In the genomic region with DNA sequence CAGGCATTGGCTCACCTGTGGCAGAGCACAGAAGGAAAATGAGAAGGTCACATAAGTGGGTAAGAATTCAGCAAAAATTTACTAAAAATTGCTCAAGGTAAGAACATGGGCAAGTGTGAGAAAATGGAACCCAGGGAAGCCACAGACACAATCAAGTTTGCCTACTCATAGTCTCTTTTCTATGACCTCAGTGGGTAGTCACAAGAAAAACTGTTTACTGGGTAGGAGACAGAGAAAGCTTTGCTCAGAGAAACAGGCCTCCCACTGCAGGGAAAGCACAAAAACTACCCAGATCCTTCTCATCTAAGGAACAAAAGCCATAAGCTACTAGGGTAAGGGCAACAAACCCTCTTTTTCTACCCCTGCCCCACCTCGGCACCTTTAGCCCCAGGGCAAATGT, we compare ENCODE assay signal across 23 cellular contexts. TPM values are rescaled to one million over a fixed set of nuclear protein-coding genes. Genes with fewer than 3 reads are reported as not detected.
DNase-seq lines count a peak whose midpoint lies in the region; ATAC-seq and TF ChIP-seq lines count a peak whose summit lies in the region.
"Had no signal": no experiment of that assay in that cellular context is flagged by ENCODE, and none has a peak within 500 bp of the region (broad histone marks: within the 10 kb centered on the region; RNA-seq: fewer than 3 reads in every experiment).

No MANE protein-coding gene starts in this region.

- CTCF ChIA-PET in activated naive CD4-positive, alpha-beta T cell treated with anti-CD3 and anti-CD28 coated beads for 36 hours (lab: Charles Lee) = interaction anchor here (1.2 kb wide), 1 partner anchor 57 kb away, joined by 4 read pairs; no protein-coding TSS in a partner anchor
- CTCF ChIA-PET in WTC11 (lab: Charles Lee) = interaction anchor here (1.1 kb wide), 1 partner anchor 35 kb away, joined by 4 read pairs; a partner anchor contains a TSS

- TF ChIP-seq CTCF in WTC11 (IDR thresholded peaks at IDR 0.05) (no peak), GM10266 (IDR thresholded peaks at IDR 0.05; ENCODE audit: control insufficient read depth, insufficient read depth, low read depth, missing control alignments) (no peak), testis (IDR thresholded peaks at IDR 0.05) (no peak)

- H3K27ac Mint-ChIP-seq in activated naive CD4-positive, alpha-beta T cell treated with anti-CD3 and anti-CD28 coated beads for 36 hours = no peak overlapping the region
- peak overlapping the region; percentile 52 for H3K27ac Mint-ChIP-seq in WTC11
- no peak overlapping the region for H3K27ac Mint-ChIP-seq in stimulated activated effector memory CD8-positive, alpha-beta T cell treated with anti-CD3 and anti-CD28 coated beads, Interleukin-12 subunit alpha, Interleukin-12 subunit beta, amount 100 ng/mL, for 72 hours
- H3K27ac Mint-ChIP-seq: activated naive CD8-positive, alpha-beta T cell treated with anti-CD3 and anti-CD28 coated beads, Interleukin-2, amount 10 ng/mL, durations not matched to agents 7 days and 5 days; dendritic cell treated with granulocyte-macrophage colony-stimulating factor and Interleukin-4, amounts not matched to agents 40 ng/mL and 50 ng/mL, for 4 days; nephron; T-helper 1 cell treated with Interleukin-12 subunit alpha and Interleukin-12 subunit beta and Interleukin-4 antibody, amounts not matched to agents 30 μg/mL and 1 μg/mL, for 36 hours had no signal

- H3K36me3 ChIP-seq in testis (ENCODE audit: low read depth, missing control alignments) = no peaks in the 10 kb centered on the region
- H3K36me3 ChIP-seq: BLaER1 treated with 17β-estradiol and CSF1 and Interleukin-3, amounts not matched to agents 10 nM and 100 nM; esophagus squamous epithelium; upper lobe of right lung had no signal

- WGBS in testis, 2 donors = 78 to 89% methylated on average over 1 of the region's 1 CpG

- ATAC-seq in GM21367 (IDR thresholded peaks at IDR 0.05; ENCODE audit: unreplicated experiment) = peak; percentile 20
- peak; percentile 24; the same call in 1 of the 2 replicates for ATAC-seq in WTC11
- peak; percentile 93 for ATAC-seq in stimulated activated effector memory CD8-positive, alpha-beta T cell treated with anti-CD3 and anti-CD28 coated beads, Interleukin-12 subunit alpha, Interleukin-12 subunit beta, amount 100 ng/mL, for 72 hours
- ATAC-seq: upper lobe of right lung had no signal

- no peaks in the 10 kb centered on the region for H3K4me1 ChIP-seq in testis
- H3K4me1 ChIP-seq: esophagus squamous epithelium, upper lobe of right lung had no signal

- no peak overlapping the region for H3K4me3 Mint-ChIP-seq in activated naive CD4-positive, alpha-beta T cell treated with anti-CD3 and anti-CD28 coated beads for 36 hours
- no peak overlapping the region for H3K4me3 Mint-ChIP-seq in WTC11
- H3K4me3 Mint-ChIP-seq in stimulated activated effector memory CD8-positive, alpha-beta T cell treated with anti-CD3 and anti-CD28 coated beads, Interleukin-12 subunit alpha, Interleukin-12 subunit beta, amount 100 ng/mL, for 72 hours = no peak overlapping the region
- H3K4me3 Mint-ChIP-seq: activated naive CD8-positive, alpha-beta T cell treated with anti-CD3 and anti-CD28 coated beads, Interleukin-2, amount 10 ng/mL, durations not matched to agents 7 days and 5 days; dendritic cell treated with granulocyte-macrophage colony-stimulating factor and Interleukin-4, amounts not matched to agents 40 ng/mL and 50 ng/mL, for 4 days; nephron; T-helper 1 cell treated with Interleukin-12 subunit alpha and Interleukin-12 subunit beta and Interleukin-4 antibody, amounts not matched to agents 30 μg/mL and 1 μg/mL, for 36 hours had no signal

- H3K9me3 ChIP-seq in testis = no peaks in the 10 kb centered on the region
- H3K9me3 ChIP-seq: esophagus squamous epithelium, upper lobe of right lung had no signal

- peak; percentile 28 for DNase-seq in activated naive CD4-positive, alpha-beta T cell treated with anti-CD3 and anti-CD28 coated beads for 36 hours
- DNase-seq in activated naive CD4-positive, alpha-beta T cell (lab: John Stamatoyannopoulos, UW) = no peak
- DNase-seq in WTC11 (ENCODE audit: low spot score) (no peak), GM10266 (ENCODE audit: extremely low spot score) (no peak), testis (no peak)
- no peak for DNase-seq in stimulated activated effector memory CD8-positive, alpha-beta T cell treated with anti-CD3 and anti-CD28 coated beads, Interleukin-12 subunit alpha, Interleukin-12 subunit beta, amount 100 ng/mL, for 72 hours (ENCODE audit: low spot score in 2 of 2)
- DNase-seq: activated CD4-positive, alpha-beta T cell treated with anti-CD3 and anti-CD28 coated beads, Interleukin-2, amount 50 U/mL, for 48 hours; activated naive CD8-positive, alpha-beta T cell treated with anti-CD3 and anti-CD28 coated beads, Interleukin-2, amount 10 ng/mL, durations not matched to agents 7 days and 5 days; COR-L47; DMS53; esophagus squamous epithelium; GOT3; IMR-90; NCI-H1694; OCI-M1; upper lobe of right lung had no signal

- POLR2A ChIA-PET in WTC11 (lab: Charles Lee) = no interaction called here

- H3K27me3 ChIP-seq in testis = no peaks in the 10 kb centered on the region
- H3K27me3 ChIP-seq: BLaER1 treated with 17β-estradiol and CSF1 and Interleukin-3, amounts not matched to agents 10 nM and 100 nM; esophagus squamous epithelium; upper lobe of right lung had no signal

- peaks cover 2% of the 10 kb centered on the region for H3K36me3 Mint-ChIP-seq in activated naive CD4-positive, alpha-beta T cell treated with anti-CD3 and anti-CD28 coated beads for 36 hours (ENCODE audit: low read depth)
- no peaks in the 10 kb centered on the region for H3K36me3 Mint-ChIP-seq in WTC11
- H3K36me3 Mint-ChIP-seq in stimulated activated effector memory CD8-positive, alpha-beta T cell treated with anti-CD3 and anti-CD28 coated beads, Interleukin-12 subunit alpha, Interleukin-12 subunit beta, amount 100 ng/mL, for 72 hours = no peaks in the 10 kb centered on the region

- H3K4me1 Mint-ChIP-seq in activated naive CD4-positive, alpha-beta T cell treated with anti-CD3 and anti-CD28 coated beads for 36 hours (ENCODE audit: low read depth) = peaks cover 32% of the 10 kb centered on the region
- peaks cover 67% of the 10 kb centered on the region for H3K4me1 Mint-ChIP-seq in WTC11
- H3K4me1 Mint-ChIP-seq in stimulated activated effector memory CD8-positive, alpha-beta T cell treated with anti-CD3 and anti-CD28 coated beads, Interleukin-12 subunit alpha, Interleukin-12 subunit beta, amount 100 ng/mL, for 72 hours = peaks cover 6% of the 10 kb centered on the region
- H3K4me1 Mint-ChIP-seq: nephron had no signal

- no peaks in the 10 kb centered on the region for H3K9me3 Mint-ChIP-seq in activated naive CD4-positive, alpha-beta T cell treated with anti-CD3 and anti-CD28 coated beads for 36 hours
- H3K9me3 Mint-ChIP-seq in WTC11 = no peaks in the 10 kb centered on the region
- no peaks in the 10 kb centered on the region for H3K9me3 Mint-ChIP-seq in stimulated activated effector memory CD8-positive, alpha-beta T cell treated with anti-CD3 and anti-CD28 coated beads, Interleukin-12 subunit alpha, Interleukin-12 subunit beta, amount 100 ng/mL, for 72 hours

- no peak overlapping the region for H3K4me3 ChIP-seq in testis
- H3K4me3 ChIP-seq: BLaER1 treated with 17β-estradiol and CSF1 and Interleukin-3, amounts not matched to agents 10 nM and 100 nM; esophagus squamous epithelium; lung; SK-N-MC; upper lobe of right lung had no signal

- intact Hi-C loops in activated naive CD4-positive, alpha-beta T cell treated with anti-CD3 and anti-CD28 coated beads for 36 hours (cut with micrococcal nuclease) = loop anchor here (1.0 kb wide), 2 partner anchors 9 to 33 kb away; no protein-coding TSS in a partner anchor
- intact Hi-C loops in testis (cut with DNase I; ENCODE audit: low total_unique reads) = no loop called here

- no peak for TF ChIP-seq POLR2A in testis (IDR thresholded peaks at IDR 0.05)

- no peak overlapping the region for H3K27ac ChIP-seq in testis
- H3K27ac ChIP-seq: BLaER1 treated with 17β-estradiol and CSF1 and Interleukin-3, amounts not matched to agents 10 nM and 100 nM; esophagus squamous epithelium; SK-N-MC; upper lobe of right lung had no signal

- no peaks in the 10 kb centered on the region for H3K27me3 Mint-ChIP-seq in activated naive CD4-positive, alpha-beta T cell treated with anti-CD3 and anti-CD28 coated beads for 36 hours (ENCODE audit: low read depth)
- H3K27me3 Mint-ChIP-seq in WTC11 (ENCODE audit: low read depth) = no peaks in the 10 kb centered on the region
- H3K27me3 Mint-ChIP-seq: dendritic cell treated with granulocyte-macrophage colony-stimulating factor and Interleukin-4, amounts not matched to agents 40 ng/mL and 50 ng/mL, for 4 days had no signal

TF ChIP-seq in WTC11, 78 proteins besides CTCF, POLR2A, EP300 and RAD21 (continues in another document):
- TF ChIP-seq, protein P1, sequence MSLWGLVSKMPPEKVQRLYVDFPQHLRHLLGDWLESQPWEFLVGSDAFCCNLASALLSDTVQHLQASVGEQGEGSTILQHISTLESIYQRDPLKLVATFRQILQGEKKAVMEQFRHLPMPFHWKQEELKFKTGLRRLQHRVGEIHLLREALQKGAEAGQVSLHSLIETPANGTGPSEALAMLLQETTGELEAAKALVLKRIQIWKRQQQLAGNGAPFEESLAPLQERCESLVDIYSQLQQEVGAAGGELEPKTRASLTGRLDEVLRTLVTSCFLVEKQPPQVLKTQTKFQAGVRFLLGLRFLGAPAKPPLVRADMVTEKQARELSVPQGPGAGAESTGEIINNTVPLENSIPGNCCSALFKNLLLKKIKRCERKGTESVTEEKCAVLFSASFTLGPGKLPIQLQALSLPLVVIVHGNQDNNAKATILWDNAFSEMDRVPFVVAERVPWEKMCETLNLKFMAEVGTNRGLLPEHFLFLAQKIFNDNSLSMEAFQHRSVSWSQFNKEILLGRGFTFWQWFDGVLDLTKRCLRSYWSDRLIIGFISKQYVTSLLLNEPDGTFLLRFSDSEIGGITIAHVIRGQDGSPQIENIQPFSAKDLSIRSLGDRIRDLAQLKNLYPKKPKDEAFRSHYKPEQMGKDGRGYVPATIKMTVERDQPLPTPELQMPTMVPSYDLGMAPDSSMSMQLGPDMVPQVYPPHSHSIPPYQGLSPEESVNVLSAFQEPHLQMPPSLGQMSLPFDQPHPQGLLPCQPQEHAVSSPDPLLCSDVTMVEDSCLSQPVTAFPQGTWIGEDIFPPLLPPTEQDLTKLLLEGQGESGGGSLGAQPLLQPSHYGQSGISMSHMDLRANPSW (CRISPR knock-in tag; conservative IDR thresholded peaks at IDR 0.05; ENCODE audit: low read depth) = no peak
- TF ChIP-seq, protein P2, sequence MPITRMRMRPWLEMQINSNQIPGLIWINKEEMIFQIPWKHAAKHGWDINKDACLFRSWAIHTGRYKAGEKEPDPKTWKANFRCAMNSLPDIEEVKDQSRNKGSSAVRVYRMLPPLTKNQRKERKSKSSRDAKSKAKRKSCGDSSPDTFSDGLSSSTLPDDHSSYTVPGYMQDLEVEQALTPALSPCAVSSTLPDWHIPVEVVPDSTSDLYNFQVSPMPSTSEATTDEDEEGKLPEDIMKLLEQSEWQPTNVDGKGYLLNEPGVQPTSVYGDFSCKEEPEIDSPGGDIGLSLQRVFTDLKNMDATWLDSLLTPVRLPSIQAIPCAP (CRISPR knock-in tag; IDR thresholded peaks at IDR 0.05) = no peak
- no peak for TF ChIP-seq CBFB (CRISPR knock-in tag; IDR thresholded peaks at IDR 0.05; ENCODE audit: low read depth)

RNA-seq across cellular contexts. Expression of a gene that starts 35.2 kb away (rescaled TPM):
- total RNA-seq in activated naive CD4-positive, alpha-beta T cell treated with anti-CD3 and anti-CD28 coated beads for 36 hours = 10 to 100 TPM; 13.5 to 14.0 TPM
- total RNA-seq in WTC11 (2021) = 13.3 to 19.2 TPM (median 16.2 TPM) in 3 replicates
- 10 to 100 TPM; 24.3 to 36.3 TPM for total RNA-seq in testis
- 24.0 TPM for polyA plus RNA-seq in testis (ENCODE audit: insufficient read depth, low read depth, low replicate concordance)
- total RNA-seq: IMR-90 had no signal

Comparison
In these comparisons a context has a peak if more than half of its experiments do, and no peak if none do; other contexts are left out.
1. ATAC-seq: peak in every context shown above with its lines; median percentile 93 in stimulated activated effector memory CD8-positive, alpha-beta T cell treated with anti-CD3 and anti-CD28 coated beads, Interleukin-12 subunit alpha, Interleukin-12 subunit beta, amount 100 ng/mL, for 72 hours; 24 in WTC11; 20 in GM21367.